8 cellular contexts compared by ENCODE assay signal in genomic region chr5:150458819-150459557, GRCh38. TPM values are rescaled to one million over a fixed set of nuclear protein-coding genes. Genes with fewer than 3 reads are reported as not detected.
A peak's percentile ranks its signal among the peaks of the same experiment; 100 is the strongest.
DNase-seq lines count a peak whose midpoint lies in the region; ATAC-seq, FAIRE-seq and TF ChIP-seq lines count a peak whose summit lies in the region.

No MANE protein-coding gene starts in this region.

- H3K4me1 ChIP-seq in A549: peaks cover 35% of the 10 kb centered on the region
- H3K4me1 ChIP-seq in colonic mucosa: no peaks in the 10 kb centered on the region
- peaks cover 0 to 2% of the 10 kb centered on the region in 2 donors for H3K4me1 ChIP-seq in lung (ENCODE audit: control insufficient read depth in 2 of 2, insufficient read depth in 2 of 2, low read length in 2 of 2)

- peak; percentile 72 to 81 for DNase-seq in A549 (ENCODE audit: low read depth in 1 of 2, low spot score in 1 of 2)
- peak; percentile 65 for DNase-seq in NCI-H226
- peak; percentile 87 for DNase-seq in activated CD4-positive, alpha-beta T cell treated with anti-CD3 and anti-CD28 coated beads, Interleukin-2, amount 50 U/mL, for 1 hour
- peak; percentile 89 for DNase-seq in colonic mucosa
- peak; percentile 86 for DNase-seq in lung (ENCODE audit: low spot score)
- DNase-seq in stimulated activated CD8-positive, alpha-beta memory T cell treated with anti-CD3 and anti-CD28 coated beads, Interleukin-15, amount 100 ng/mL, for 1 hour (ENCODE audit: low read depth): peak; percentile 80

- peak overlapping the region; percentile 79 to 85 for H3K27ac ChIP-seq in A549
- no peak overlapping the region for H3K27ac ChIP-seq in colonic mucosa
- H3K27ac ChIP-seq in lung (ENCODE audit: low read depth in 1 of 2, low read length in 1 of 2): peak overlapping the region in 1 of 2 donors; percentile 68

- H3K36me3 ChIP-seq in colonic mucosa (no peaks in the 10 kb centered on the region), lung (ENCODE audit: control insufficient read depth in 2 of 2, insufficient read depth in 2 of 2, low read length in 2 of 2) (no peaks in the 10 kb centered on the region)

- intact Hi-C loops in colonic mucosa (cut with DNase I): loop anchor here (2.0 to 10.0 kb wide), 3 partner anchors 63 to 386 kb away; partner anchors contain the start of gene IRGM

- CTCF ChIA-PET in A549 (lab: Yijun Ruan, JAX): interaction anchor here (0.5 to 13.5 kb wide), 47 partner anchors 9 to 1179 kb away, joined by 3 to 211 read pairs (median 7); partner anchors contain the start of genes NDST1, RPS14, SMIM3 and SYNPO

- POLR2A ChIA-PET in A549 (lab: Yijun Ruan, JAX): interaction anchor here (0.6 kb wide), 1 partner anchor 91 kb away, joined by 6 read pairs; no protein-coding TSS in a partner anchor

- peak overlapping the region; percentile 88 for H3K4me2 ChIP-seq in A549

- ATAC-seq in A549: peak; percentile 88 to 94
- ATAC-seq in GM18502 (IDR thresholded peaks at IDR 0.05; ENCODE audit: poor library complexity, unreplicated experiment): peak; percentile 78
- peak; percentile 44 for ATAC-seq in HG02970 (IDR thresholded peaks at IDR 0.05; ENCODE audit: low FRiP score, unreplicated experiment)
- peak; percentile 96 for ATAC-seq in lung (ENCODE audit: insufficient read depth, low FRiP score)

- TF ChIP-seq CTCF in A549 (IDR thresholded peaks at IDR 0.05) (peak; percentile 86), colonic mucosa (IDR thresholded peaks at IDR 0.05) (peak; percentile 76), lung (IDR thresholded peaks at IDR 0.05; ENCODE audit: control extremely low read depth, extremely low read depth) (peak; percentile 84)

- H3K4me3 ChIP-seq in A549: peak overlapping the region; percentile 31; the same call in 2 of the 3 replicates
- no peak overlapping the region for H3K4me3 ChIP-seq in colonic mucosa
- no peak overlapping the region for H3K4me3 ChIP-seq in lung

- 38% methylated on average over 18 of the region's 36 CpGs for WGBS in A549 (ENCODE audit: missing lambda C conversion rate)
- WGBS in lung, 2 donors: 19 to 21% methylated on average over 34 to 36 of the region's 36 CpGs

- no peak for TF ChIP-seq POLR2A in A549 (IDR thresholded peaks at IDR 0.05; ENCODE audit: low read length)

- TF ChIP-seq RAD21 in A549 (conservative IDR thresholded peaks at IDR 0.05 in 1 of 2, IDR thresholded peaks at IDR 0.05 in 1 of 2): peak; percentile 89 to 99

- TF ChIP-seq EP300 in A549 (IDR thresholded peaks at IDR 0.05): no peak

- H3K27me3 ChIP-seq in colonic mucosa (no peaks in the 10 kb centered on the region), lung (ENCODE audit: control insufficient read depth, insufficient read depth) (no peaks in the 10 kb centered on the region)

- H3K9ac ChIP-seq in colonic mucosa (ENCODE audit: low read depth in 2 of 2, low read length in 2 of 2): no peak overlapping the region

- H3K9me3 ChIP-seq in A549 (no peaks in the 10 kb centered on the region), colonic mucosa (no peaks in the 10 kb centered on the region), lung (ENCODE audit: control insufficient read depth in 2 of 2, insufficient read depth in 1 of 2, low read length in 1 of 2) (no peaks in the 10 kb centered on the region)

- FAIRE-seq in A549 (lab: Jason Lieb, UNC): no peak

TF ChIP-seq in A549, 52 proteins besides CTCF, POLR2A, EP300 and RAD21:
- peak; percentile 94 for TF ChIP-seq SMC3 (IDR thresholded peaks at IDR 0.05)
- no peak for TF ChIP-seq JUNB (IDR thresholded peaks at IDR 0.05)
- TF ChIP-seq KDM5A (IDR thresholded peaks at IDR 0.05): peak; percentile 44; the same call in 1 of the 2 replicates
- TF ChIP-seq MAX (IDR thresholded peaks at IDR 0.05): peak; percentile 85
- TF ChIP-seq ZFP36 (IDR thresholded peaks at IDR 0.05; ENCODE audit: borderline replicate concordance, partially characterized antibody): no peak
- peak in 1 of 2 experiments; percentile 6; a peak in 1 of 5 replicates for TF ChIP-seq JUN (IDR thresholded peaks at IDR 0.05)
- no peak for TF ChIP-seq MAFK (IDR thresholded peaks at IDR 0.05; ENCODE audit: partially characterized antibody)
- 0 out of 2 replicates have a peak, but pooled peaks have one; percentile 53 for TF ChIP-seq MYC (IDR thresholded peaks at IDR 0.05; ENCODE audit: borderline replicate concordance, low read length)
- TF ChIP-seq FOXS1 (CRISPR knock-in tag; IDR thresholded peaks at IDR 0.05): no peak
- TF ChIP-seq MAZ (IDR thresholded peaks at IDR 0.05; ENCODE audit: borderline replicate concordance, low read depth, low read length): peak; percentile 68; the same call in 1 of the 2 replicates

RNA-seq across cellular contexts. Expression of gene RPS14, which starts 9.4 kb away (rescaled TPM):
- polyA plus RNA-seq in A549 (2011; rRNA removed): 3,799 and 4,312 TPM in 2 replicates
- polyA plus RNA-seq in A549 (2012; cell fraction: cytosol; rRNA removed): 5,803 and 7,483 TPM in 2 replicates
- polyA plus RNA-seq in A549 (2012; cell fraction: nucleus; rRNA removed): 1,682 and 2,988 TPM in 2 replicates
- 3,127 to 3,794 TPM (median 3,716 TPM) in 3 replicates for polyA plus RNA-seq in A549 (2017; fragmentation: RNase III; extraction: RNeasy Plus Mini Kit Qiagen cat#74134 plus additional on column Dnase treatment)
- polyA minus RNA-seq in A549 (2011; rRNA and poly(A)+ RNA removed): 949 and 1,168 TPM in 2 replicates
- total RNA-seq in colonic mucosa: 1,000 to 10,000 TPM; 1,643 to 1,700 TPM
- 1,000 to 10,000 TPM; 1,065 to 1,395 TPM for total RNA-seq in lung
- polyA plus RNA-seq in lung: 1,000 to 10,000 TPM; 3,509 to 4,623 TPM

RNA-seq across cellular contexts. Expression of gene CD74, which starts 46.3 kb away (rescaled TPM):
- polyA plus RNA-seq in A549 (2011; rRNA removed): not detected in 2 replicates
- polyA plus RNA-seq in A549 (2012; cell fraction: cytosol; rRNA removed): 0.06 and 0.19 TPM in 2 replicates
- polyA plus RNA-seq in A549 (2012; cell fraction: nucleus; rRNA removed): 0.11 TPM in 1 of 2 replicates, not detected in the other
- polyA plus RNA-seq in A549 (2017; fragmentation: RNase III; extraction: RNeasy Plus Mini Kit Qiagen cat#74134 plus additional on column Dnase treatment): not detected in 3 replicates
- not detected in 2 replicates for polyA minus RNA-seq in A549 (2011; rRNA and poly(A)+ RNA removed)
- total RNA-seq in colonic mucosa: 100 to 1,000 TPM; 200 to 485 TPM
- total RNA-seq in lung: 1,000 to 10,000 TPM; 1,061 to 2,819 TPM
- 1,000 to 10,000 TPM; 1,429 to 2,010 TPM for polyA plus RNA-seq in lung

RNA-seq across cellular contexts. Expression of gene NDST1, which starts 48.9 kb away (rescaled TPM):
- polyA plus RNA-seq in A549 (2011; rRNA removed): 24.4 and 27.7 TPM in 2 replicates
- 28.2 and 45.6 TPM in 2 replicates for polyA plus RNA-seq in A549 (2012; cell fraction: cytosol; rRNA removed)
- polyA plus RNA-seq in A549 (2012; cell fraction: nucleus; rRNA removed): 70.2 and 91.2 TPM in 2 replicates
- 50.8 to 59.7 TPM (median 55.8 TPM) in 3 replicates for polyA plus RNA-seq in A549 (2017; fragmentation: RNase III; extraction: RNeasy Plus Mini Kit Qiagen cat#74134 plus additional on column Dnase treatment)
- 37.2 and 50.7 TPM in 2 replicates for polyA minus RNA-seq in A549 (2011; rRNA and poly(A)+ RNA removed)
- 10 to 100 TPM; 37.4 to 51.3 TPM for total RNA-seq in colonic mucosa
- 100 to 1,000 TPM in 1 of 2 donors, 10 to 100 TPM in 1; 71.6 to 145 TPM for total RNA-seq in lung
- polyA plus RNA-seq in lung: 10 to 100 TPM; 45.6 to 49.8 TPM

Comparison
In these comparisons a context has a peak if more than half of its experiments do, and no peak if none do; other contexts are left out.
1. ATAC-seq: peak in every context shown above with its lines; median percentile 96 in lung; 91 in A549; 78 in GM18502; 44 in HG02970.